ENCODE assay signal across 1 cellular context in the genomic region with DNA sequence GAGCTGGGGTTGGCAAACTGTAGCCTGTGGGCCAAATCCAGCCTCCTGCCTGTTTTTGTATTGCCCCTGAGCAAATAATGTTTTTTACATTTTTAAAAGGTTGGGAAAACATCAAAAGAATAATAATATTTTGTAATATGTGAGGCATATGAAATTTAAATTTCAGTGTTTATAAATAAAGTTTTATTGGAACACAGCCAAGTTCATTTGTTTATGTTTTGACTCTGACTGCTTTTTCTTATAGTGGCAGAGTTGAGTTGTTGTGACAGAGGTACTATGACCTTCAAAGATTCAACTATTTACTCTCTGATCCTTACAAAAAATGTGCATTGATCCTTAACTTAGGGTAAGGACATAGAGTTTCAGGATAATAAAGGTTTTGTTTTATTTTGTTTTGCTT.
TF ChIP-seq lines count a peak whose summit lies in the region.

No MANE protein-coding gene starts in this region.

TF ChIP-seq in K562, 482 proteins besides CTCF, POLR2A, EP300 and RAD21:
- TF ChIP-seq ZC3H11A (IDR thresholded peaks at IDR 0.05; ENCODE audit: low read depth, low read length) (no peak), ZNF232 (CRISPR knock-in tag; IDR thresholded peaks at IDR 0.05) (no peak), KDM1A (IDR thresholded peaks at IDR 0.05) (no peak), ZNF764 (CRISPR knock-in tag; IDR thresholded peaks at IDR 0.05; ENCODE audit: low read depth) (no peak), SRF (CRISPR knock-in tag; IDR thresholded peaks at IDR 0.05) (no peak), ZNF184 (CRISPR knock-in tag; IDR thresholded peaks at IDR 0.05) (no peak), THRAP3 (IDR thresholded peaks at IDR 0.05; ENCODE audit: borderline replicate concordance) (no peak), ZNF3 (CRISPR knock-in tag; IDR thresholded peaks at IDR 0.05) (no peak), NFIC (IDR thresholded peaks at IDR 0.05) (peak; percentile 36; the same call in 1 of the 2 replicates), MECOM (CRISPR knock-in tag; IDR thresholded peaks at IDR 0.05) (no peak), U2AF1 (optimal IDR thresholded peaks at IDR 0.05; ENCODE audit: low read depth, low read length) (no peak), ZEB2 (IDR thresholded peaks at IDR 0.05) (no peak)
- TF ChIP-seq, protein P1, sequence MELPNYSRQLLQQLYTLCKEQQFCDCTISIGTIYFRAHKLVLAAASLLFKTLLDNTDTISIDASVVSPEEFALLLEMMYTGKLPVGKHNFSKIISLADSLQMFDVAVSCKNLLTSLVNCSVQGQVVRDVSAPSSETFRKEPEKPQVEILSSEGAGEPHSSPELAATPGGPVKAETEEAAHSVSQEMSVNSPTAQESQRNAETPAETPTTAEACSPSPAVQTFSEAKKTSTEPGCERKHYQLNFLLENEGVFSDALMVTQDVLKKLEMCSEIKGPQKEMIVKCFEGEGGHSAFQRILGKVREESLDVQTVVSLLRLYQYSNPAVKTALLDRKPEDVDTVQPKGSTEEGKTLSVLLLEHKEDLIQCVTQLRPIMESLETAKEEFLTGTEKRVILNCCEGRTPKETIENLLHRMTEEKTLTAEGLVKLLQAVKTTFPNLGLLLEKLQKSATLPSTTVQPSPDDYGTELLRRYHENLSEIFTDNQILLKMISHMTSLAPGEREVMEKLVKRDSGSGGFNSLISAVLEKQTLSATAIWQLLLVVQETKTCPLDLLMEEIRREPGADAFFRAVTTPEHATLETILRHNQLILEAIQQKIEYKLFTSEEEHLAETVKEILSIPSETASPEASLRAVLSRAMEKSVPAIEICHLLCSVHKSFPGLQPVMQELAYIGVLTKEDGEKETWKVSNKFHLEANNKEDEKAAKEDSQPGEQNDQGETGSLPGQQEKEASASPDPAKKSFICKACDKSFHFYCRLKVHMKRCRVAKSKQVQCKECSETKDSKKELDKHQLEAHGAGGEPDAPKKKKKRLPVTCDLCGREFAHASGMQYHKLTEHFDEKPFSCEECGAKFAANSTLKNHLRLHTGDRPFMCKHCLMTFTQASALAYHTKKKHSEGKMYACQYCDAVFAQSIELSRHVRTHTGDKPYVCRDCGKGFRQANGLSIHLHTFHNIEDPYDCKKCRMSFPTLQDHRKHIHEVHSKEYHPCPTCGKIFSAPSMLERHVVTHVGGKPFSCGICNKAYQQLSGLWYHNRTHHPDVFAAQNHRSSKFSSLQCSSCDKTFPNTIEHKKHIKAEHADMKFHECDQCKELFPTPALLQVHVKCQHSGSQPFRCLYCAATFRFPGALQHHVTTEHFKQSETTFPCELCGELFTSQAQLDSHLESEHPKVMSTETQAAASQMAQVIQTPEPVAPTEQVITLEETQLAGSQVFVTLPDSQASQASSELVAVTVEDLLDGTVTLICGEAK (IDR thresholded peaks at IDR 0.05), result peak; percentile 68
- TF ChIP-seq, protein P1 (CRISPR knock-in tag; IDR thresholded peaks at IDR 0.05), result no peak
